In genomic region chr4:88613417-88613875, GRCh38 we compare ENCODE assay signal across 9 cellular contexts. TPM values are rescaled to one million over a fixed set of nuclear protein-coding genes. Genes with fewer than 3 reads are reported as not detected.
A peak's percentile ranks its signal among the peaks of the same experiment; 100 is the strongest.
DNase-seq lines count a peak whose midpoint lies in the region; ATAC-seq and TF ChIP-seq lines count a peak whose summit lies in the region.
"Had no signal": no experiment of that assay in that cellular context is flagged by ENCODE, and none has a peak within 500 bp of the region (broad histone marks: within the 10 kb centered on the region; RNA-seq: fewer than 3 reads in every experiment).

No MANE protein-coding gene starts in this region.

- TF ChIP-seq RAD21 in neural cell (conservative IDR thresholded peaks at IDR 0.05), result peak; percentile 11

- in situ Hi-C loops in mammary epithelial cell (cut with MboI; ENCODE audit: low sequenced_read_pairs in 2 of 2), result no loop called here

- peak; percentile 25 for TF ChIP-seq EP300 in neural cell (conservative IDR thresholded peaks at IDR 0.05; ENCODE audit: poor library complexity, severe bottlenecking)

- 83% methylated on average over 5 of the region's 5 CpGs for WGBS in mammary epithelial cell (ENCODE audit: low coverage, missing lambda C conversion rate)

- H3K27ac ChIP-seq in mammary epithelial cell (ENCODE audit: insufficient read depth, low read depth, low read length) (peak overlapping the region; percentile 97), neural cell (ENCODE audit: low read length) (peak overlapping the region; percentile 34)
- H3K27ac ChIP-seq: KMS-11 had no signal

- DNase-seq in NOMO-1 treated with DMSO at 0.1 percent for 48 hours (lab: John Stamatoyannopoulos, UW; ENCODE audit: unreplicated experiment) (peak; percentile 69), mammary epithelial cell (no peak), NCI-H1048 (lab: John Stamatoyannopoulos, UW) (no peak), Ammon's horn (ENCODE audit: low spot score) (no peak), nucleus accumbens (lab: John Stamatoyannopoulos, UW) (no peak)

- dilution Hi-C loops in mammary epithelial cell (cut with HindIII; ENCODE audit: low sequenced_read_pairs), result no loop called here

- no peaks in the 10 kb centered on the region for H3K9me2 ChIP-seq in neural cell (ENCODE audit: insufficient read depth, low read length)

- TF ChIP-seq CTCF in mammary epithelial cell (conservative IDR thresholded peaks at IDR 0.05 in 1 of 2, IDR thresholded peaks at IDR 0.05 in 1 of 2; ENCODE audit: extremely low read depth in 1 of 2, insufficient read depth in 1 of 2, low read depth in 1 of 2, low read length in 2 of 2) (no peak), neural cell (IDR thresholded peaks at IDR 0.05; ENCODE audit: poor library complexity, severe bottlenecking) (no peak)

- no peak overlapping the region for H3K4me3 ChIP-seq in mammary epithelial cell (replicated peaks in 1 of 3; ENCODE audit: insufficient read depth in 1 of 3, low read depth in 2 of 3, low read length in 3 of 3)
- peak overlapping the region; percentile 31 for H3K4me3 ChIP-seq in neural cell (ENCODE audit: low read length)

- peaks cover 70% of the 10 kb centered on the region for H3K4me1 ChIP-seq in mammary epithelial cell (ENCODE audit: insufficient read depth, low read length)

- no peaks in the 10 kb centered on the region for H3F3A ChIP-seq in neural cell (ENCODE audit: insufficient read depth, low read length, poor library complexity, severe bottlenecking)

- H3K79me2 ChIP-seq in mammary epithelial cell (ENCODE audit: insufficient read depth, low read length), result peaks cover 43% of the 10 kb centered on the region
- peaks cover 7% of the 10 kb centered on the region for H3K79me2 ChIP-seq in neural cell (replicated peaks; ENCODE audit: insufficient read depth, low read length)

- ATAC-seq in GM18508 (IDR thresholded peaks at IDR 0.05; ENCODE audit: insufficient read depth, unreplicated experiment), result peak; percentile 33
- ATAC-seq in HG03064 (IDR thresholded peaks at IDR 0.05; ENCODE audit: low read depth, unreplicated experiment), result peak; percentile 46

- CTCF ChIA-PET in mammary epithelial cell (lab: Charles Lee; ENCODE audit: low non-redundant PET), result no interaction called here

- H3K36me3 ChIP-seq in mammary epithelial cell (ENCODE audit: insufficient read depth, low read length) (peaks cover 4% of the 10 kb centered on the region), neural cell (ENCODE audit: insufficient read depth, low read length) (peaks cover 10% of the 10 kb centered on the region)

- H2AFZ ChIP-seq in mammary epithelial cell (ENCODE audit: low read depth, low read length) (no peak overlapping the region), neural cell (ENCODE audit: low read depth, low read length) (no peak overlapping the region)

- peaks cover 3% of the 10 kb centered on the region for H3K9me3 ChIP-seq in mammary epithelial cell (replicated peaks; ENCODE audit: insufficient read depth, low read length)
- H3K9me3 ChIP-seq in neural cell (ENCODE audit: low read length), result no peaks in the 10 kb centered on the region

- no TSS peak for BruUV-seq in mammary epithelial cell (replicated peaks; lab: Mats Ljungman, UMichigan)

- no peaks in the 10 kb centered on the region for H4K20me1 ChIP-seq in mammary epithelial cell (ENCODE audit: insufficient read depth, low read length)
- H4K20me1 ChIP-seq in neural cell (ENCODE audit: insufficient read depth), result peaks cover 4% of the 10 kb centered on the region

- intact Hi-C loops in mammary epithelial cell (cut with micrococcal nuclease), result no loop called here

- H3K9ac ChIP-seq in mammary epithelial cell (ENCODE audit: insufficient read depth, low read length) (peak overlapping the region; percentile 70), neural cell (ENCODE audit: low read length) (no peak overlapping the region)
- H3K9ac ChIP-seq: KMS-11 had no signal

- H3K27me3 ChIP-seq in mammary epithelial cell (ENCODE audit: insufficient read depth, low read length), result no peaks in the 10 kb centered on the region
- H3K27me3 ChIP-seq in neural cell (ENCODE audit: insufficient read depth, low read depth, low read length), result no peaks in the 10 kb centered on the region

- H3K4me2 ChIP-seq in mammary epithelial cell (ENCODE audit: insufficient read depth, low read depth, low read length) (peak overlapping the region; percentile 20), neural cell (ENCODE audit: low read length) (peak overlapping the region; percentile 36)
- H3K4me2 ChIP-seq: KMS-11 had no signal

TF ChIP-seq in neural cell, 6 proteins besides CTCF, POLR2A, EP300 and RAD21:
- TF ChIP-seq EZH2 (IDR thresholded peaks at IDR 0.05; ENCODE audit: borderline replicate concordance, insufficient read depth, low read length, poor library complexity, severe bottlenecking) (no peak), MXI1 (conservative IDR thresholded peaks at IDR 0.05; ENCODE audit: poor library complexity, severe bottlenecking) (no peak), SMC3 (conservative IDR thresholded peaks at IDR 0.05; ENCODE audit: poor library complexity) (no peak), REST (IDR thresholded peaks at IDR 0.05; ENCODE audit: borderline replicate concordance) (no peak), TAF1 (IDR thresholded peaks at IDR 0.05; ENCODE audit: low read depth) (no peak), POLR2AphosphoS5 (IDR thresholded peaks at IDR 0.05) (no peak)
TF ChIP-seq in neural cell: peak in this region for 0.

RNA-seq across cellular contexts. Expression of gene HERC3, which starts 21.2 kb away (rescaled TPM):
- 10 to 100 TPM; 14.0 to 36.5 TPM for total RNA-seq in mammary epithelial cell
- polyA plus RNA-seq in mammary epithelial cell (12.3 TPM), neural cell (49.2 and 50.9 TPM in 2 replicates)
- polyA minus RNA-seq in mammary epithelial cell (24.9 TPM), neural cell (203 and 216 TPM in 2 replicates)
